8 cellular contexts compared by ENCODE assay signal in the genomic region with DNA sequence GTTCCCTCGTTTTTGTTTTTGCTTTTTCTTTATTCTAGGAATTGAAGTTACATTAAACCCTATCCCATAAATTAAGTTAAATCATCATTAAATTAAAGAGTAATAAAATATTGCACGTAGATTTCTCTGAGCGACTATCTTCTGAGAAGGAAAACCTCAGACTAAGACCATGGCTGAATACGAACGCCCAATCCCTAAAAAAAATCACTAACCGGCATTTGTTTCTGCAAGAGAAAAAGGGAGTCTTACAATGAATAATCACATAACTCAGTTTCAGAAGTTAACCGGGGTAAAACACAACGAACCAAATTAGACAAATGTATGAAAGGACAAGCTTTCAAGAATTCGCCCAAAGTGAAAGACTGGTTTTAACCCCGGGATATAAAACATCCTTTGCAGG. TPM values are rescaled to one million over a fixed set of nuclear protein-coding genes. Genes with fewer than 3 reads are reported as not detected.
DNase-seq lines count a peak whose midpoint lies in the region; ATAC-seq, FAIRE-seq and TF ChIP-seq lines count a peak whose summit lies in the region.

No MANE protein-coding gene starts in this region.

- no TSS peak for BruUV-seq in OCI-LY7 (replicated peaks; lab: Mats Ljungman, UMichigan)

- POLR2A ChIA-PET in OCI-LY7 (lab: Charles Lee) = interaction anchor here (0.6 to 2.5 kb wide), 10 partner anchors 8 to 486 kb away, joined by 3 to 7 read pairs (median 4); no protein-coding TSS in a partner anchor

- intact Hi-C loops in OCI-LY7 (cut with micrococcal nuclease; ENCODE audit: unreplicated experiment) (no loop called here), esophagus squamous epithelium (cut with DNase I) (no loop called here)

- no peaks in the 10 kb centered on the region for H3K9me3 ChIP-seq in OCI-LY7 (ENCODE audit: low read length)
- H3K9me3 ChIP-seq in esophagus squamous epithelium = no peaks in the 10 kb centered on the region

- WGBS in esophagus squamous epithelium, 2 donors = 4 to 6% methylated on average over 10 of the region's 10 CpGs

- in situ Hi-C loops in GM13976 (cut with MboI; ENCODE audit: low sequenced_read_pairs, unreplicated experiment) = loop anchor here (10.0 kb wide), 1 partner anchor 56 kb away; no protein-coding TSS in a partner anchor

- ATAC-seq in GM18502 (IDR thresholded peaks at IDR 0.05; ENCODE audit: poor library complexity, unreplicated experiment) = no peak

- no peaks in the 10 kb centered on the region for H3K36me3 ChIP-seq in OCI-LY7 (ENCODE audit: insufficient read depth, low read length)
- H3K36me3 ChIP-seq in esophagus squamous epithelium = no peaks in the 10 kb centered on the region

- no peaks in the 10 kb centered on the region for H4K20me1 ChIP-seq in OCI-LY7 (ENCODE audit: insufficient read depth, low read length)

- H3K4me2 ChIP-seq in OCI-LY7 (ENCODE audit: low read length) = peak overlapping the region; percentile 65

- CTCF ChIA-PET in OCI-LY7 (lab: Charles Lee; ENCODE audit: unreplicated experiment) = no interaction called here

- no peak for FAIRE-seq in D721Med (lab: Jason Lieb, UNC)

- peaks cover 52% of the 10 kb centered on the region for H3K79me2 ChIP-seq in OCI-LY7 (ENCODE audit: insufficient read depth, low read depth, low read length)

- H3K27ac ChIP-seq in OCI-LY7 (ENCODE audit: low read depth, low read length, poor library complexity, severe bottlenecking) (peak overlapping the region; percentile 19), esophagus squamous epithelium (peak overlapping the region; percentile 89 to 95 (median 92))

- H3K4me1 ChIP-seq in OCI-LY7 (ENCODE audit: insufficient read depth, low read length, poor library complexity, severe bottlenecking) (peaks cover 26% of the 10 kb centered on the region), esophagus squamous epithelium (peaks cover 7 to 49% (median 8%) of the 10 kb centered on the region in 3 donors)

- H3K27me3 ChIP-seq in esophagus squamous epithelium = peaks cover 0 to 45% (median 0%) of the 10 kb centered on the region in 4 donors

- no peak for TF ChIP-seq POLR2A in esophagus squamous epithelium (IDR thresholded peaks at IDR 0.05)

- DNase-seq in NCI-H146 (lab: John Stamatoyannopoulos, UW) = peak; percentile 17
- DNase-seq in NCI-H146 treated with DMSO at 0.1 percent for 48 hours (lab: John Stamatoyannopoulos, UW; ENCODE audit: unreplicated experiment) = no peak
- DNase-seq in OCI-LY7 (ENCODE audit: low spot score) = no peak
- no peak for DNase-seq in esophagus squamous epithelium (lab: John Stamatoyannopoulos, UW)
- no peak for DNase-seq in skeletal muscle cell (ENCODE audit: low read depth)
- DNase-seq in D721Med (ENCODE audit: insufficient read length, low spot score) = no peak
- no peak for DNase-seq in GM13976 (ENCODE audit: low spot score)

- no peak for TF ChIP-seq CTCF in OCI-LY7 (conservative IDR thresholded peaks at IDR 0.05; ENCODE audit: low read length)
- TF ChIP-seq CTCF in esophagus squamous epithelium (IDR thresholded peaks at IDR 0.05) = no peak
- no peak for TF ChIP-seq CTCF in D721Med (IDR thresholded peaks at IDR 0.05; ENCODE audit: insufficient read depth, missing control alignments)
- no peak for TF ChIP-seq CTCF in GM13976 (IDR thresholded peaks at IDR 0.05; ENCODE audit: borderline replicate concordance, control extremely low read depth, extremely low read depth, insufficient read depth, missing control alignments)

- H2AFZ ChIP-seq in OCI-LY7 (ENCODE audit: low read length) = peak overlapping the region; percentile 30; the same call in 1 of the 2 replicates

- peak overlapping the region; percentile 95 for H3K4me3 ChIP-seq in OCI-LY7 (ENCODE audit: low read depth, low read length, poor library complexity, severe bottlenecking)
- peak overlapping the region; percentile 67 to 82 (median 76) for H3K4me3 ChIP-seq in esophagus squamous epithelium
- peak overlapping the region; percentile 84 for H3K4me3 ChIP-seq in skeletal muscle cell (ENCODE audit: low read depth, low read length)

- no peaks in the 10 kb centered on the region for H3K9me2 ChIP-seq in OCI-LY7 (ENCODE audit: insufficient read depth, low read length)

RNA-seq across cellular contexts. Expression of gene PIK3R3, which starts 1.3 kb away (rescaled TPM):
- 12.7 and 16.2 TPM in 2 replicates for total RNA-seq in OCI-LY7 (2014; rRNA removed; shearing (Covaris generic))
- total RNA-seq in OCI-LY7 (2022) (25.8 and 27.0 TPM in 2 replicates), esophagus squamous epithelium (1 to 10 TPM; 3.0 to 7.6 (median 6.2) TPM)

RNA-seq across cellular contexts. Expression of gene TSPAN1, which starts 43.8 kb away (rescaled TPM):
- total RNA-seq in OCI-LY7 (2014; rRNA removed; shearing (Covaris generic)) = not detected in 2 replicates
- total RNA-seq in OCI-LY7 (2022) (not detected in 2 replicates), esophagus squamous epithelium (10 to 100 TPM in 1 of 4 donors, 1 to 10 TPM in 3; 1.4 to 10.7 (median 5.0) TPM)

RNA-seq across cellular contexts. Expression of gene P3R3URF, which starts 45.2 kb away (rescaled TPM):
- not detected in 2 replicates for total RNA-seq in OCI-LY7 (2014; rRNA removed; shearing (Covaris generic))
- not detected in 2 replicates for total RNA-seq in OCI-LY7 (2022)
- total RNA-seq in esophagus squamous epithelium = not detected
